ENCODE assay signal across 1 cellular context in the genomic region with DNA sequence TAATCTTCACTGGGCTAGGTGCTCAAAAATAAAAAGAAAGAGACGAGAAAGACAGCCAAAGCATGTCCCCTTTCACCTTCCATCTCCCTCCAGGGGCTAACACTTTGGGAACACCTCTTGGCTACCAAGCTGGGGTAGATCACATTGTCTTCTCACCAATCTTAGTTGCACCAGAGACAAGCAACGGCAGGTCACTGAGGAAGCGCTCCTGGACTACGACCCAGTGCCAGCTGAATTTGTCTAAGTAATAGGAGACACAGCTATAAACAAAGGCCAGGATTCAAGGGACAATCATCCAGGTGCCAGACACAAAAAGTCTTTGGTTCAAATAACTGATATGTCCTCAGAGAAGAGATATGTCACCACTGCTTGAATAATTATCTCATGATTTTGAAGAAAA.
TF ChIP-seq lines count a peak whose summit lies in the region.

No MANE protein-coding gene starts in this region.

TF ChIP-seq in IMR-90, 13 proteins besides CTCF, POLR2A, EP300 and RAD21 (continued from another document):
- TF ChIP-seq MAZ (IDR thresholded peaks at IDR 0.05; ENCODE audit: borderline replicate concordance, low read depth, low read length) = no peak
